8 cellular contexts compared by ENCODE assay signal in genomic region chr1:149792502-149792901, GRCh38. TPM values are rescaled to one million over a fixed set of nuclear protein-coding genes. Genes with fewer than 3 reads are reported as not detected.
DNase-seq lines count a peak whose midpoint lies in the region; ATAC-seq and TF ChIP-seq lines count a peak whose summit lies in the region.
"Not testable (repeated sequence)": the region's sequence is repeated elsewhere in the genome, so short reads cannot be mapped to it uniquely, and the experiment has no call there.

No MANE protein-coding gene starts in this region.

- not testable (repeated sequence) for H3K27me3 Mint-ChIP-seq in activated CD8-positive, alpha-beta T cell treated with anti-CD3 and anti-CD28 coated beads, Interleukin-2, amount 10 ng/mL, durations not matched to agents 7 days and 5 days (ENCODE audit: low read depth)

- H3K9me3 Mint-ChIP-seq in activated CD8-positive, alpha-beta T cell treated with anti-CD3 and anti-CD28 coated beads, Interleukin-2, amount 10 ng/mL, durations not matched to agents 7 days and 5 days (ENCODE audit: insufficient read depth), result not testable (repeated sequence)

- not testable (repeated sequence) for DNase-seq in AG09319 (ENCODE audit: extremely low read depth, low read depth)
- DNase-seq in NCI-H526 treated with DMSO at 0.1 percent for 48 hours (lab: John Stamatoyannopoulos, UW) (peak; percentile 76), dorsolateral prefrontal cortex (peak in 7 of 10 donors; percentile 35 to 78 (median 44)), left kidney (ENCODE audit: low read depth, low spot score) (peak; percentile 86)
- peak; percentile 64 for DNase-seq in activated CD8-positive, alpha-beta T cell treated with anti-CD3 and anti-CD28 coated beads, Interleukin-2, amount 10 ng/mL, durations not matched to agents 7 days and 5 days
- peak; percentile 24 to 38 for DNase-seq in stimulated activated CD4-positive, alpha-beta T cell treated with anti-CD3 and anti-CD28 coated beads, Interleukin-12 subunit alpha, Interleukin-12 subunit beta, amount 100 ng/mL, for 24 hours (ENCODE audit: low read depth in 2 of 2)

- not testable (repeated sequence) for H3K36me3 Mint-ChIP-seq in activated CD8-positive, alpha-beta T cell treated with anti-CD3 and anti-CD28 coated beads, Interleukin-2, amount 10 ng/mL, durations not matched to agents 7 days and 5 days (ENCODE audit: low read depth)

- CTCF ChIA-PET in activated CD8-positive, alpha-beta T cell treated with anti-CD3 and anti-CD28 coated beads, Interleukin-2, amount 10 ng/mL, durations not matched to agents 7 days and 5 days (lab: Charles Lee), result not testable (repeated sequence)

- H3K4me1 Mint-ChIP-seq in activated CD8-positive, alpha-beta T cell treated with anti-CD3 and anti-CD28 coated beads, Interleukin-2, amount 10 ng/mL, durations not matched to agents 7 days and 5 days (ENCODE audit: low read depth), result not testable (repeated sequence)

- peak overlapping the region in 56 of 59 donors; percentile 15 to 96 (median 88) for H3K27ac ChIP-seq in dorsolateral prefrontal cortex

- H3K27ac Mint-ChIP-seq in activated CD8-positive, alpha-beta T cell treated with anti-CD3 and anti-CD28 coated beads, Interleukin-2, amount 10 ng/mL, durations not matched to agents 7 days and 5 days, result peak overlapping the region; percentile 99

- POLR2A ChIA-PET in activated CD8-positive, alpha-beta T cell treated with anti-CD3 and anti-CD28 coated beads, Interleukin-2, amount 10 ng/mL, durations not matched to agents 7 days and 5 days (lab: Charles Lee), result not testable (repeated sequence)

- H3K4me3 ChIP-seq in dorsolateral prefrontal cortex, result peak overlapping the region in 58 of 59 donors; percentile 31 to 77 (median 64)

- H3K27me3 ChIP-seq in dorsolateral prefrontal cortex, result not testable (repeated sequence)

- peak; percentile 24 for TF ChIP-seq CTCF in AG09319 (IDR thresholded peaks at IDR 0.05; ENCODE audit: low read depth, low read length)
- peak in 54 of 56 donors; percentile 21 to 75 (median 55) for TF ChIP-seq CTCF in dorsolateral prefrontal cortex (IDR thresholded peaks at IDR 0.05 in 54 of 56, conservative IDR thresholded peaks at IDR 0.05 in 2 of 56; ENCODE audit: low read depth in 1 of 56, partially characterized antibody in 56 of 56)

- H3K4me3 Mint-ChIP-seq in activated CD8-positive, alpha-beta T cell treated with anti-CD3 and anti-CD28 coated beads, Interleukin-2, amount 10 ng/mL, durations not matched to agents 7 days and 5 days, result peak overlapping the region; percentile 99

- ATAC-seq in GM19035 (IDR thresholded peaks at IDR 0.05; ENCODE audit: unreplicated experiment) (peak; percentile 80), HG03135 (IDR thresholded peaks at IDR 0.05; ENCODE audit: unreplicated experiment) (peak; percentile 44)
- peak; percentile 86 for ATAC-seq in activated CD8-positive, alpha-beta T cell treated with anti-CD3 and anti-CD28 coated beads, Interleukin-2, amount 10 ng/mL, durations not matched to agents 7 days and 5 days

- intact Hi-C loops in dorsolateral prefrontal cortex (cut with DNase I), result not testable (repeated sequence)

RNA-seq across cellular contexts. Expression of gene FCGR1A, which starts 10.0 kb away (rescaled TPM):
- not detected for total RNA-seq in activated CD8-positive, alpha-beta T cell treated with anti-CD3 and anti-CD28 coated beads, Interleukin-2, amount 10 ng/mL, durations not matched to agents 7 days and 5 days
- total RNA-seq in dorsolateral prefrontal cortex, result 10 to 100 TPM in 77 of 120 experiments, 1 to 10 TPM in 43; 1.1 to 67.4 (median 12.9) TPM
